Comparison of ENCODE assay signal across 19 cellular contexts in the genomic region with DNA sequence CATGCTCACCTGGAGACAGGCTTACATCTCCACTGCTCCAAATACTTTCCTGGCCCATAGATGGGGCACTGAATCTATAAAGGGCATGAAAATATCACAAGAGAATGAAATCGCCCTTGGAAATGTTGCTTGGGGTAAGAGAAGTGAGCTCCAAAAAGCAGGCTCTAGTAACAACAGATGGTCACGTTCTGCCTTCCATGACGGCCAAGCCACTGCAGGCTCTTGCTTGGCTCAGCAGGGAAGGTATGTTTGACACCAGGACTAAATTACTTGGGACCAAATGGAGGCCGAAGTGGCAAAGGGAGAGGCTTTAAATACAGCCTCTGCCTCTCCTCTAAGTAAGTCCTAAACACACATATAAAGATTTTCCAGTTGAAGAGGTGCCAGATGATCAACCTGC.
"Had no signal": no experiment of that assay in that cellular context is flagged by ENCODE, and none has a peak within 500 bp of the region (broad histone marks: within the 10 kb centered on the region; RNA-seq: fewer than 3 reads in every experiment).

No MANE protein-coding gene starts in this region.

- H3K4me3 ChIP-seq: ascending aorta, breast epithelium, left lung, right lobe of liver, stomach, testis had no signal

- H3K27ac Mint-ChIP-seq: activated T-cell treated with anti-CD3 and anti-CD28 coated beads, Interleukin-2, amount 50 U/mL, for 72 hours; stimulated activated effector memory CD8-positive, alpha-beta T cell treated with anti-CD3 and anti-CD28 coated beads, Interleukin-12 subunit alpha, Interleukin-12 subunit beta, amount 100 ng/mL, for 72 hours; type B pancreatic cell had no signal

- H3K27me3 ChIP-seq: ascending aorta, breast epithelium, right lobe of liver, testis had no signal

- H3K4me3 Mint-ChIP-seq: activated naive CD4-positive, alpha-beta T cell treated with anti-CD3 and anti-CD28 coated beads, Interleukin-2, amount 50 U/mL, for 24 hours; activated T-cell treated with anti-CD3 and anti-CD28 coated beads, Interleukin-2, amount 50 U/mL, for 72 hours; stimulated activated effector memory CD8-positive, alpha-beta T cell treated with anti-CD3 and anti-CD28 coated beads, Interleukin-12 subunit alpha, Interleukin-12 subunit beta, amount 100 ng/mL, for 72 hours; type B pancreatic cell had no signal

- H3K36me3 ChIP-seq: ascending aorta, breast epithelium, right lobe of liver had no signal

- H3K9me3 ChIP-seq: ascending aorta, breast epithelium, left lung, psoas muscle, right lobe of liver, stomach, testis had no signal

- DNase-seq: activated CD4-positive, alpha-beta T cell treated with anti-CD3 and anti-CD28 coated beads, Interleukin-2, amount 50 U/mL, for 1 hour; activated CD4-positive, CD25-positive, alpha-beta regulatory T cell treated with anti-CD3 and anti-CD28 coated beads, Interleukin-2, amount 50 U/mL, for 72 hours; activated CD8-positive, alpha-beta memory T cell treated with anti-CD3 and anti-CD28 coated beads, Interleukin-2, amount 50 U/mL, for 48 hours; activated gamma-delta T cell; activated T-cell treated with anti-CD3 and anti-CD28 coated beads, Interleukin-2, amount 50 U/mL, for 72 hours; cerebellar nuclear complex; effector CD8-positive, alpha-beta T cell; islet precursor cell; left lung; psoas muscle; right lobe of liver; stimulated activated CD4-positive, alpha-beta T cell treated with anti-CD3 and anti-CD28 coated beads, Interleukin-4, amount 100 ng/mL, for 24 hours; stomach; testis had no signal

- H3K9me3 Mint-ChIP-seq: activated naive CD4-positive, alpha-beta T cell treated with anti-CD3 and anti-CD28 coated beads, Interleukin-2, amount 50 U/mL, for 24 hours; activated T-cell treated with anti-CD3 and anti-CD28 coated beads, Interleukin-2, amount 50 U/mL, for 72 hours; stimulated activated effector memory CD8-positive, alpha-beta T cell treated with anti-CD3 and anti-CD28 coated beads, Interleukin-12 subunit alpha, Interleukin-12 subunit beta, amount 100 ng/mL, for 72 hours; type B pancreatic cell had no signal

- H3K27ac ChIP-seq: ascending aorta, left lung, right lobe of liver, testis had no signal

- H3K36me3 Mint-ChIP-seq: stimulated activated effector memory CD8-positive, alpha-beta T cell treated with anti-CD3 and anti-CD28 coated beads, Interleukin-12 subunit alpha, Interleukin-12 subunit beta, amount 100 ng/mL, for 72 hours; type B pancreatic cell had no signal

- H3K4me1 ChIP-seq: psoas muscle, right lobe of liver had no signal

- H3K27me3 Mint-ChIP-seq: activated naive CD4-positive, alpha-beta T cell treated with anti-CD3 and anti-CD28 coated beads, Interleukin-2, amount 50 U/mL, for 24 hours had no signal
